In genomic region chr2:14633451-14634211, GRCh38 we compare ENCODE assay signal across 8 cellular contexts. TPM values are rescaled to one million over a fixed set of nuclear protein-coding genes. Genes with fewer than 3 reads are reported as not detected.
DNase-seq lines count a peak whose midpoint lies in the region; ATAC-seq and TF ChIP-seq lines count a peak whose summit lies in the region.

No MANE protein-coding gene starts in this region.

- H3F3A ChIP-seq in GM23248 (ENCODE audit: insufficient read depth) = no peaks in the 10 kb centered on the region

- no peak for DNase-seq in GM23248
- DNase-seq in WTC11 (ENCODE audit: low spot score) = peak; percentile 24
- DNase-seq in NCI-H1092 (lab: John Stamatoyannopoulos, UW) = no peak

- no peaks in the 10 kb centered on the region for H3K9me2 ChIP-seq in GM23248 (ENCODE audit: insufficient read depth)

- ATAC-seq in WTC11 = no peak
- no peak for ATAC-seq in GM18519 (IDR thresholded peaks at IDR 0.05; ENCODE audit: low FRiP score, unreplicated experiment)
- no peak for ATAC-seq in HG03439 (IDR thresholded peaks at IDR 0.05; ENCODE audit: unreplicated experiment)
- ATAC-seq in GM21526 (IDR thresholded peaks at IDR 0.05; ENCODE audit: low FRiP score, unreplicated experiment) = no peak

- H3K36me3 ChIP-seq in GM23248 (ENCODE audit: low read depth) = no peaks in the 10 kb centered on the region
- no peaks in the 10 kb centered on the region for H3K36me3 ChIP-seq in skeletal muscle satellite cell (ENCODE audit: insufficient read depth, low read length)

- WGBS in GM23248 (ENCODE audit: low coverage in 1 of 2, low lambda C conversion rate in 2 of 2, missing lambda C conversion rate in 2 of 2), 2 experiments = 4 to 6% methylated on average over 38 to 39 of the region's 43 CpGs

- H3K4me1 ChIP-seq in GM23248 (ENCODE audit: insufficient read depth) = no peaks in the 10 kb centered on the region
- H3K4me1 ChIP-seq in skeletal muscle satellite cell (ENCODE audit: control insufficient read depth, insufficient read depth, low read length) = peaks cover 21% of the 10 kb centered on the region

- no peaks in the 10 kb centered on the region for H3K79me2 ChIP-seq in GM23248 (ENCODE audit: insufficient read depth)

- H3K9me3 ChIP-seq in GM23248 (ENCODE audit: low read depth) (no peaks in the 10 kb centered on the region), skeletal muscle satellite cell (replicated peaks; ENCODE audit: low read length) (no peaks in the 10 kb centered on the region)

- peak overlapping the region; percentile 79 for H3K4me3 Mint-ChIP-seq in WTC11

- H3K36me3 Mint-ChIP-seq in WTC11 = no peaks in the 10 kb centered on the region

- no peak overlapping the region for H3K9ac ChIP-seq in GM23248
- H3K9ac ChIP-seq in skeletal muscle satellite cell (ENCODE audit: low read depth, low read length) = peak overlapping the region; percentile 67

- H4K20me1 ChIP-seq in GM23248 (ENCODE audit: insufficient read depth) = no peaks in the 10 kb centered on the region

- POLR2A ChIA-PET in WTC11 (lab: Charles Lee) = no interaction called here

- peaks cover 33% of the 10 kb centered on the region for H3K4me1 Mint-ChIP-seq in WTC11

- in situ Hi-C loops in GM23248 (cut with MboI) = no loop called here

- CTCF ChIA-PET in WTC11 (lab: Charles Lee) = interaction anchor here (0.9 to 2.9 kb wide), 16 partner anchors 9 to 944 kb away, joined by 3 to 14 read pairs (median 4); no protein-coding TSS in a partner anchor

- H3K9me3 Mint-ChIP-seq in WTC11 = no peaks in the 10 kb centered on the region

- H2AFZ ChIP-seq in GM23248 = peak overlapping the region; percentile 90

- H3K27me3 Mint-ChIP-seq in WTC11 (ENCODE audit: low read depth) = peaks cover 84% of the 10 kb centered on the region

- H3K27me3 ChIP-seq in GM23248 (replicated peaks; ENCODE audit: insufficient read depth) (peaks cover 28% of the 10 kb centered on the region), skeletal muscle satellite cell (ENCODE audit: control insufficient read depth, insufficient read depth, low read length) (peaks cover 14% of the 10 kb centered on the region)

- no peak overlapping the region for H3K27ac ChIP-seq in GM23248

- TF ChIP-seq CTCF in WTC11 (IDR thresholded peaks at IDR 0.05) = no peak

- H3K4me3 ChIP-seq in GM23248 = peak overlapping the region; percentile 77
- peak overlapping the region; percentile 31 for H3K4me3 ChIP-seq in iPS-11a (ENCODE audit: low read depth, low read length)
- peak overlapping the region; percentile 72 for H3K4me3 ChIP-seq in skeletal muscle satellite cell (ENCODE audit: low read length)

- H3K27ac Mint-ChIP-seq in WTC11 = no peak overlapping the region

- H3K4me2 ChIP-seq in GM23248 (ENCODE audit: unreplicated experiment) (peak overlapping the region; percentile 95), skeletal muscle satellite cell (ENCODE audit: low read length) (peak overlapping the region; percentile 89)

TF ChIP-seq in WTC11, 78 proteins besides CTCF, POLR2A, EP300 and RAD21:
- TF ChIP-seq ZNF138 (CRISPR knock-in tag; conservative IDR thresholded peaks at IDR 0.05) = no peak
- TF ChIP-seq USF2 (CRISPR knock-in tag; IDR thresholded peaks at IDR 0.05) = 0 out of 2 replicates have a peak, but pooled peaks have one; percentile 5

RNA-seq across cellular contexts. Expression of gene LRATD1, which starts 1.1 kb away (rescaled TPM):
- 0.63 and 1.2 TPM in 2 replicates for total RNA-seq in GM23248 (2014; rRNA removed; shearing (Covaris generic))
- 0.86 and 1.3 TPM in 2 replicates for polyA plus RNA-seq in GM23248 (2016; fragmentation: Nextera tagmentation; extraction: Ambion mirVana)
- total RNA-seq in WTC11 (2021) = 2.3 to 3.0 TPM (median 2.5 TPM) in 3 replicates
- 0.66 and 1.0 TPM in 2 replicates for total RNA-seq in skeletal muscle satellite cell (2012; rRNA removed)
